In the genomic region with DNA sequence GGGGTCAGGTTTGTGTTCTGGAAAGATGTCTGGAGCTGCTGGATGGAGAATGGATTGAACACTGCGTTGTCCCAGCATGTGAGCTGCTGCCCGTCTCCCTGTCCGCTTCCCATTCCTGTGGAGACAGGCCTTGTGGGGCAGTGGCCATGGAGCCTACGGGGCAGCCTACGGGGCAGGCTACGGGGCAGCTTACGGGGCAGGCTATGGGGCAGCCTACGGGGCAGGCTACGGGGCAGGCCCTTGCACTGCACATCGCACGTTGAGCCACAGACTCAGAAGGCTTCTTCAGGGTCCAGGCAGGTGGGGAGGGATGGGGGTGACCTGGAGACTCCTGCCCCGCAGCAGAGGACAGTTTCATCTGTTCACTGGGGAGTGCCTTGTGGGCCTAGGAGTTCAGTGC, we compare ENCODE assay signal across 1 cellular context.
TF ChIP-seq lines count a peak whose summit lies in the region.

No MANE protein-coding gene starts in this region.

TF ChIP-seq in GM23338, 12 proteins besides CTCF, POLR2A, EP300 and RAD21 (continued from another document):
- TF ChIP-seq, protein P1, sequence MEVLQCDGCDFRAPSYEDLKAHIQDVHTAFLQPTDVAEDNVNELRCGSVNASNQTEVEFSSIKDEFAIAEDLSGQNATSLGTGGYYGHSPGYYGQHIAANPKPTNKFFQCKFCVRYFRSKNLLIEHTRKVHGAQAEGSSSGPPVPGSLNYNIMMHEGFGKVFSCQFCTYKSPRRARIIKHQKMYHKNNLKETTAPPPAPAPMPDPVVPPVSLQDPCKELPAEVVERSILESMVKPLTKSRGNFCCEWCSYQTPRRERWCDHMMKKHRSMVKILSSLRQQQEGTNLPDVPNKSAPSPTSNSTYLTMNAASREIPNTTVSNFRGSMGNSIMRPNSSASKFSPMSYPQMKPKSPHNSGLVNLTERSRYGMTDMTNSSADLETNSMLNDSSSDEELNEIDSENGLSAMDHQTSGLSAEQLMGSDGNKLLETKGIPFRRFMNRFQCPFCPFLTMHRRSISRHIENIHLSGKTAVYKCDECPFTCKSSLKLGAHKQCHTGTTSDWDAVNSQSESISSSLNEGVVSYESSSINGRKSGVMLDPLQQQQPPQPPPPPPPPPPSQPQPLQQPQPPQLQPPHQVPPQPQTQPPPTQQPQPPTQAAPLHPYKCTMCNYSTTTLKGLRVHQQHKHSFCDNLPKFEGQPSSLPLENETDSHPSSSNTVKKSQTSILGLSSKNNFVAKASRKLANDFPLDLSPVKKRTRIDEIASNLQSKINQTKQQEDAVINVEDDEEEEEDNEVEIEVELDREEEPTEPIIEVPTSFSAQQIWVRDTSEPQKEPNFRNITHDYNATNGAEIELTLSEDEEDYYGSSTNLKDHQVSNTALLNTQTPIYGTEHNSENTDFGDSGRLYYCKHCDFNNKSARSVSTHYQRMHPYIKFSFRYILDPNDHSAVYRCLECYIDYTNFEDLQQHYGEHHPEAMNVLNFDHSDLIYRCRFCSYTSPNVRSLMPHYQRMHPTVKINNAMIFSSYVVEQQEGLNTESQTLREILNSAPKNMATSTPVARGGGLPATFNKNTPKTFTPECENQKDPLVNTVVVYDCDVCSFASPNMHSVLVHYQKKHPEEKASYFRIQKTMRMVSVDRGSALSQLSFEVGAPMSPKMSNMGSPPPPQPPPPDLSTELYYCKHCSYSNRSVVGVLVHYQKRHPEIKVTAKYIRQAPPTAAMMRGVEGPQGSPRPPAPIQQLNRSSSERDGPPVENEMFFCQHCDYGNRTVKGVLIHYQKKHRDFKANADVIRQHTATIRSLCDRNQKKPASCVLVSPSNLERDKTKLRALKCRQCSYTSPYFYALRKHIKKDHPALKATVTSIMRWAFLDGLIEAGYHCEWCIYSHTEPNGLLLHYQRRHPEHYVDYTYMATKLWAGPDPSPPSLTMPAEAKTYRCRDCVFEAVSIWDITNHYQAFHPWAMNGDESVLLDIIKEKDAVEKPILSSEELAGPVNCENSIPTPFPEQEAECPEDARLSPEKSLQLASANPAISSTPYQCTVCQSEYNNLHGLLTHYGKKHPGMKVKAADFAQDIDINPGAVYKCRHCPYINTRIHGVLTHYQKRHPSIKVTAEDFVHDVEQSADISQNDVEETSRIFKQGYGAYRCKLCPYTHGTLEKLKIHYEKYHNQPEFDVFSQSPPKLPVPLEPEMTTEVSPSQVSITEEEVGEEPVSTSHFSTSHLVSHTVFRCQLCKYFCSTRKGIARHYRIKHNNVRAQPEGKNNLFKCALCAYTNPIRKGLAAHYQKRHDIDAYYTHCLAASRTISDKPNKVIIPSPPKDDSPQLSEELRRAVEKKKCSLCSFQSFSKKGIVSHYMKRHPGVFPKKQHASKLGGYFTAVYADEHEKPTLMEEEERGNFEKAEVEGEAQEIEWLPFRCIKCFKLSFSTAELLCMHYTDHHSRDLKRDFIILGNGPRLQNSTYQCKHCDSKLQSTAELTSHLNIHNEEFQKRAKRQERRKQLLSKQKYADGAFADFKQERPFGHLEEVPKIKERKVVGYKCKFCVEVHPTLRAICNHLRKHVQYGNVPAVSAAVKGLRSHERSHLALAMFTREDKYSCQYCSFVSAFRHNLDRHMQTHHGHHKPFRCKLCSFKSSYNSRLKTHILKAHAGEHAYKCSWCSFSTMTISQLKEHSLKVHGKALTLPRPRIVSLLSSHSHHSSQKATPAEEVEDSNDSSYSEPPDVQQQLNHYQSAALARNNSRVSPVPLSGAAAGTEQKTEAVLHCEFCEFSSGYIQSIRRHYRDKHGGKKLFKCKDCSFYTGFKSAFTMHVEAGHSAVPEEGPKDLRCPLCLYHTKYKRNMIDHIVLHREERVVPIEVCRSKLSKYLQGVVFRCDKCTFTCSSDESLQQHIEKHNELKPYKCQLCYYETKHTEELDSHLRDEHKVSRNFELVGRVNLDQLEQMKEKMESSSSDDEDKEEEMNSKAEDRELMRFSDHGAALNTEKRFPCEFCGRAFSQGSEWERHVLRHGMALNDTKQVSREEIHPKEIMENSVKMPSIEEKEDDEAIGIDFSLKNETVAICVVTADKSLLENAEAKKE (CRISPR knock-in tag; IDR thresholded peaks at IDR 0.05): no peak
- TF ChIP-seq, protein P2, sequence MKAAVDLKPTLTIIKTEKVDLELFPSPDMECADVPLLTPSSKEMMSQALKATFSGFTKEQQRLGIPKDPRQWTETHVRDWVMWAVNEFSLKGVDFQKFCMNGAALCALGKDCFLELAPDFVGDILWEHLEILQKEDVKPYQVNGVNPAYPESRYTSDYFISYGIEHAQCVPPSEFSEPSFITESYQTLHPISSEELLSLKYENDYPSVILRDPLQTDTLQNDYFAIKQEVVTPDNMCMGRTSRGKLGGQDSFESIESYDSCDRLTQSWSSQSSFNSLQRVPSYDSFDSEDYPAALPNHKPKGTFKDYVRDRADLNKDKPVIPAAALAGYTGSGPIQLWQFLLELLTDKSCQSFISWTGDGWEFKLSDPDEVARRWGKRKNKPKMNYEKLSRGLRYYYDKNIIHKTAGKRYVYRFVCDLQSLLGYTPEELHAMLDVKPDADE (IDR thresholded peaks at IDR 0.05): no peak
- TF ChIP-seq EZH2 (IDR thresholded peaks at IDR 0.05; ENCODE audit: low read depth, unreplicated experiment) (no peak), NANOG (IDR thresholded peaks at IDR 0.05; ENCODE audit: borderline replicate concordance) (no peak), POLR2AphosphoS5 (IDR thresholded peaks at IDR 0.05; ENCODE audit: low read depth) (no peak), STAT1 (IDR thresholded peaks at IDR 0.05; ENCODE audit: unreplicated experiment) (no peak), ZNF114 (CRISPR knock-in tag; IDR thresholded peaks at IDR 0.05) (no peak), JUNB (IDR thresholded peaks at IDR 0.05; ENCODE audit: unreplicated experiment) (no peak), CREB1 (CRISPR knock-in tag; IDR thresholded peaks at IDR 0.05; ENCODE audit: low read depth) (no peak)
TF ChIP-seq in GM23338: peak in this region for 0.
